Comparison of ENCODE assay signal across 1 cellular context in the genomic region with DNA sequence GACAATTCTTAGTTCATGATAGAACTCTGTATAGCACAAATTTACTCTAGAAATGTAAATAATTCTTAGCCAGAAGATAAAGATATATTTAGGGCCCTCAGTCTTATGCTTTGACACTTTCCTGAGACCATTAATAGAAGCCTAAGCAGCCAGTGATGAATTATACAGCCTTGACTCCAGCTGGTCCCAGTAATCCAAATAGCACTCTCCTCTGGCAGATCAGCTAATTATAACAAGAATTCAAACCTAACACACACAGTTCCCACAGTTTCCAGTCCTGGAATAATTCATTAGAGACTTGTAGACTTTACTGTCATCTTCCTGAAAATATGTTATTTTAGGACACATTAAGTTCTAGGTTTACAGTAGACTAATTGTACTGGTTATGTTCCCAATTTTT.
TF ChIP-seq lines count a peak whose summit lies in the region.

No MANE protein-coding gene starts in this region.

TF ChIP-seq in IMR-90, 13 proteins besides CTCF, POLR2A, EP300 and RAD21 (continued from another document):
- TF ChIP-seq, protein P1, sequence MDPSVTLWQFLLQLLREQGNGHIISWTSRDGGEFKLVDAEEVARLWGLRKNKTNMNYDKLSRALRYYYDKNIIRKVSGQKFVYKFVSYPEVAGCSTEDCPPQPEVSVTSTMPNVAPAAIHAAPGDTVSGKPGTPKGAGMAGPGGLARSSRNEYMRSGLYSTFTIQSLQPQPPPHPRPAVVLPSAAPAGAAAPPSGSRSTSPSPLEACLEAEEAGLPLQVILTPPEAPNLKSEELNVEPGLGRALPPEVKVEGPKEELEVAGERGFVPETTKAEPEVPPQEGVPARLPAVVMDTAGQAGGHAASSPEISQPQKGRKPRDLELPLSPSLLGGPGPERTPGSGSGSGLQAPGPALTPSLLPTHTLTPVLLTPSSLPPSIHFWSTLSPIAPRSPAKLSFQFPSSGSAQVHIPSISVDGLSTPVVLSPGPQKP (IDR thresholded peaks at IDR 0.05; ENCODE audit: borderline replicate concordance, low read depth, low read length) = no peak
- TF ChIP-seq CHD1 (IDR thresholded peaks at IDR 0.05; ENCODE audit: low read depth, low read length) (no peak), NFE2L2 (IDR thresholded peaks at IDR 0.05; ENCODE audit: low read depth, low read length) (no peak), FOS (IDR thresholded peaks at IDR 0.05; ENCODE audit: low read depth, low read length) (no peak), MXI1 (IDR thresholded peaks at IDR 0.05; ENCODE audit: borderline replicate concordance, low read depth, low read length) (no peak), MAFK (IDR thresholded peaks at IDR 0.05; ENCODE audit: low read depth, low read length) (no peak), RCOR1 (IDR thresholded peaks at IDR 0.05; ENCODE audit: insufficient replicate concordance, low read length) (no peak), BHLHE40 (IDR thresholded peaks at IDR 0.05; ENCODE audit: low read depth, low read length) (no peak)
- TF ChIP-seq, protein P2, sequence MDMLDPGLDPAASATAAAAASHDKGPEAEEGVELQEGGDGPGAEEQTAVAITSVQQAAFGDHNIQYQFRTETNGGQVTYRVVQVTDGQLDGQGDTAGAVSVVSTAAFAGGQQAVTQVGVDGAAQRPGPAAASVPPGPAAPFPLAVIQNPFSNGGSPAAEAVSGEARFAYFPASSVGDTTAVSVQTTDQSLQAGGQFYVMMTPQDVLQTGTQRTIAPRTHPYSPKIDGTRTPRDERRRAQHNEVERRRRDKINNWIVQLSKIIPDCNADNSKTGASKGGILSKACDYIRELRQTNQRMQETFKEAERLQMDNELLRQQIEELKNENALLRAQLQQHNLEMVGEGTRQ (IDR thresholded peaks at IDR 0.05; ENCODE audit: low read depth, low read length) = no peak
